In the genomic region with DNA sequence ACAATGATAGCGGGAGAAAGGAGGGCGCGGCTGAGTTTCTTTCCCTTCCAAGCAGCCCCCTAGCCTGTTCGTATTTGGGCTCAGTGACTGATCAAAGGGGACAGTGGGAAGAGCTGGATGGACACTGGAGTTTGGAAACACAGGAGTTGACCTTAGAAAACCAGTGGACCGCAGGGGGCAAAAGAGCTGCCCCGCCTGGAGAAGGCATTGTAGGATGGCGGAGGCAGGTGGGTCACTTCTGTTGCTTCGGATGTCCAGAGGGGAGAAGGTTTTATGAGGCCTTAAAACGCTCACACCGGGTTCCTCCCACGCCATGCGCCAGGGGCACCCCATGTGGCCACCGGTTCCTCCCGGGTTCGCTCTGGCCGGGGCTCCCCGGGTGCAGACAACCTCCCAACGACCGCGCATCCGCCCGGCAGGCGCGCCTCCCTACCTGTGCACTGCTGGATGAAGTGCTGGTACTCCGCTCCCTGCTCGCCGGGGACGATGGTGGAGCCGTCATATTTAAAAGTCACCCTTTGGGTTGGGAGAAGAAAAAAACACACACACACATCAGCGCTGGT, we compare ENCODE assay signal across 7 cellular contexts. TPM values are rescaled to one million over a fixed set of nuclear protein-coding genes. Genes with fewer than 3 reads are reported as not detected.
DNase-seq lines count a peak whose midpoint lies in the region; ATAC-seq and TF ChIP-seq lines count a peak whose summit lies in the region.

No MANE protein-coding gene starts in this region.

- H3K27me3 ChIP-seq in thymus (ENCODE audit: control insufficient read depth, insufficient read depth), result peaks cover 13% of the 10 kb centered on the region

- H3K4me3 ChIP-seq in SK-N-MC, result peak overlapping the region; percentile 76
- H3K4me3 ChIP-seq in thymus (ENCODE audit: low read length), result peak overlapping the region; percentile 43

- TF ChIP-seq POLR2A in GM18526 (IDR thresholded peaks at IDR 0.05; ENCODE audit: extremely low read depth, insufficient read length), result peak; percentile 11

- 9% methylated on average over 30 of the region's 30 CpGs for WGBS in thymus

- H3K27ac ChIP-seq in SK-N-MC, result no peak overlapping the region
- peak overlapping the region; percentile 1 for H3K27ac ChIP-seq in thymus (ENCODE audit: low read depth)

- H3K36me3 ChIP-seq in SK-N-MC (ENCODE audit: insufficient read depth, low read length) (no peaks in the 10 kb centered on the region), thymus (ENCODE audit: control insufficient read depth, insufficient read depth) (no peaks in the 10 kb centered on the region)

- H3K4me1 ChIP-seq in thymus (ENCODE audit: control insufficient read depth, insufficient read depth, low read length), result peaks cover 4% of the 10 kb centered on the region

- ATAC-seq in HG02798 (IDR thresholded peaks at IDR 0.05; ENCODE audit: poor library complexity, unreplicated experiment), result peak; percentile 32

- DNase-seq in SK-N-MC (ENCODE audit: low read depth, low spot score) (no peak), lung microvascular endothelial cell (ENCODE audit: low read depth in 2 of 2) (peak; percentile 19 to 36), NCI-H187 (lab: John Stamatoyannopoulos, UW) (no peak)
- DNase-seq in central memory CD4-positive, alpha-beta T cell, result peak; percentile 48

- H3K9ac ChIP-seq in SK-N-MC (ENCODE audit: insufficient read length), result no peak overlapping the region

- H3K9me3 ChIP-seq in SK-N-MC (ENCODE audit: low read depth, low read length) (no peaks in the 10 kb centered on the region), thymus (ENCODE audit: control insufficient read depth) (no peaks in the 10 kb centered on the region)

RNA-seq across cellular contexts. Expression of gene COTL1, which starts 0.7 kb away (rescaled TPM):
- total RNA-seq in lung microvascular endothelial cell, result 107 and 116 TPM in 2 replicates
- polyA plus RNA-seq in thymus, result 145 TPM

RNA-seq across cellular contexts. Expression of gene KLHL36, which starts 31.2 kb away (rescaled TPM):
- 33.1 and 49.8 TPM in 2 replicates for total RNA-seq in lung microvascular endothelial cell
- polyA plus RNA-seq in thymus, result 17.8 TPM

Comparison
In these comparisons a context has a peak if more than half of its experiments do, and no peak if none do; other contexts are left out.
1. DNase-seq: peak in central memory CD4-positive, alpha-beta T cell (single experiment) and lung microvascular endothelial cell (2 of 2); none in SK-N-MC (single experiment) and NCI-H187 (0 of 2).